In the genomic region with DNA sequence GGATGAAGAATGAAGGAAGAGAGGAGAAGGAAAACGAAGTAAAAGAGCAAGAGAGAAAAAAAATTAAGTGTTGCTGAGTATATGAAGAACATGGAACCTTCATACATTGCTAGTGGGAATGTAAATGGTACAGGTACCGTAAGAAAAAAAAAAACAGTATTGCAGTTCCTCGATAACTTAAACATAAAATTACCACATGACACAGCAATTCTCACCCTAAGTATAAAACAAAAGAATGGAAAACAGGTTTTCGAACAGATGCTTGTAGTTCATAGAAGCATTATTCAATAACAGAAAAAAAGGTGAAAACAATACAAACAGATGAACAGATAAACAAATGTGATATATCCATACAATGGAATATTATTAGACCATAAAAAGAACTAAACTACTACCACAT, we compare ENCODE assay signal across 21 cellular contexts.
"Had no signal": no experiment of that assay in that cellular context is flagged by ENCODE, and none has a peak within 500 bp of the region (broad histone marks: within the 10 kb centered on the region; RNA-seq: fewer than 3 reads in every experiment).

No MANE protein-coding gene starts in this region.

- H3K4me3 Mint-ChIP-seq: neural crest cell; stimulated activated memory B cell treated with anti-CD40 and anti-IgM and Interleukin-4, amounts not matched to agents 10 μg/mL and 1 μg/mL and 100 μg/mL, for 72 hours; stimulated activated naive CD8-positive, alpha-beta T cell treated with anti-CD3 and anti-CD28 coated beads, Interleukin-15, Interleukin-2, amounts not matched to agents 100 ng/mL and 50 ng/mL, for 24 hours had no signal

- H3K9me3 ChIP-seq: gastrocnemius medialis, mucosa of descending colon, spleen, upper lobe of right lung, vagina had no signal

- DNase-seq: cortex of kidney; dorsolateral prefrontal cortex; effector CD8-positive, alpha-beta T cell; gastrocnemius medialis; heart right ventricle; islet precursor cell; mucosa of descending colon; posterior cingulate gyrus; spleen; stimulated activated CD4-positive, alpha-beta T cell treated with anti-CD3 and anti-CD28 coated beads, Interleukin-15, amount 100 ng/mL, for 24 hours; stimulated activated CD4-positive, alpha-beta T cell treated with anti-CD3 and anti-CD28 coated beads, Interleukin-1b, Interleukin-23, amount 100 ng/mL, for 48 hours; stimulated activated CD4-positive, alpha-beta T cell treated with anti-CD3 and anti-CD28 coated beads, Interleukin-4, amount 100 ng/mL, for 24 hours; upper lobe of right lung had no signal

- H3K27ac ChIP-seq: dorsolateral prefrontal cortex, gastrocnemius medialis, heart right ventricle, spleen, tibial nerve, upper lobe of right lung, vagina had no signal

- H3K27me3 ChIP-seq: dorsolateral prefrontal cortex, gastrocnemius medialis, heart right ventricle, spleen, tibial nerve, upper lobe of right lung, vagina had no signal

- H3K9me3 Mint-ChIP-seq: neural crest cell; stimulated activated naive CD8-positive, alpha-beta T cell treated with anti-CD3 and anti-CD28 coated beads, Interleukin-15, Interleukin-2, amounts not matched to agents 100 ng/mL and 50 ng/mL, for 24 hours had no signal

- ATAC-seq: esophagus mucosa; gastrocnemius medialis; heart right ventricle; left lobe of liver; mucosa of descending colon; sciatic nerve; stimulated activated memory B cell treated with anti-CD40 and anti-IgM and Interleukin-4, amounts not matched to agents 10 μg/mL and 1 μg/mL and 100 μg/mL, for 72 hours; upper lobe of right lung had no signal

- H3K27ac Mint-ChIP-seq: stimulated activated memory B cell treated with anti-CD40 and anti-IgM and Interleukin-4, amounts not matched to agents 10 μg/mL and 1 μg/mL and 100 μg/mL, for 72 hours; stimulated activated naive CD8-positive, alpha-beta T cell treated with anti-CD3 and anti-CD28 coated beads, Interleukin-15, Interleukin-2, amounts not matched to agents 100 ng/mL and 50 ng/mL, for 24 hours had no signal

- H3K27me3 Mint-ChIP-seq: stimulated activated memory B cell treated with anti-CD40 and anti-IgM and Interleukin-4, amounts not matched to agents 10 μg/mL and 1 μg/mL and 100 μg/mL, for 72 hours; stimulated activated naive CD8-positive, alpha-beta T cell treated with anti-CD3 and anti-CD28 coated beads, Interleukin-15, Interleukin-2, amounts not matched to agents 100 ng/mL and 50 ng/mL, for 24 hours had no signal
